In the genomic region with DNA sequence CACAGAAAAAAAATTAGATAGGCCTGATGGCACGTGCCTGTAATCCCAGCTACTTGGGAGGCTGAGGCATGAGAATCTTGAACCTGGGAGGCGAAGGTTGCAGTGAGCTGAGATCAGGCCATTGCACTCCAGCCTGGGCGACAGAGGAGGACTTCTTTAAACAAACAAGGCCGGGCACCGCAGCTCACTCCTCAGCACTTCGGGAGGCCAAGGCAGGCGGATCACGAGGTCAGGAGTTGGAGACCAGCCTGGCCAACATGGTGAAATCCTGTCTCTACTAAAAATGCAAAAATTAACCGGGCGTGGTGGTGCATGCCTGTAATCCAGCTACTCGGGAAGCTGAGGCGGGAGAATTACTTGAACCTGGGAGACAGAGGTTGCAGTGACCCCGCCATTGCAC, we compare ENCODE assay signal across 6 cellular contexts. TPM values are rescaled to one million over a fixed set of nuclear protein-coding genes. Genes with fewer than 3 reads are reported as not detected.
"Had no signal": no experiment of that assay in that cellular context is flagged by ENCODE, and none has a peak within 500 bp of the region (broad histone marks: within the 10 kb centered on the region; RNA-seq: fewer than 3 reads in every experiment).

No MANE protein-coding gene starts in this region.

RNA-seq across cellular contexts. Expression of a gene that starts 43.9 kb away (rescaled TPM):
- total RNA-seq: esophagus mucosa, gastrocnemius medialis, glomerular endothelial cell, mononuclear cell, omental fat pad, smooth muscle cell had no signal
